13 cellular contexts compared by ENCODE assay signal in the genomic region with DNA sequence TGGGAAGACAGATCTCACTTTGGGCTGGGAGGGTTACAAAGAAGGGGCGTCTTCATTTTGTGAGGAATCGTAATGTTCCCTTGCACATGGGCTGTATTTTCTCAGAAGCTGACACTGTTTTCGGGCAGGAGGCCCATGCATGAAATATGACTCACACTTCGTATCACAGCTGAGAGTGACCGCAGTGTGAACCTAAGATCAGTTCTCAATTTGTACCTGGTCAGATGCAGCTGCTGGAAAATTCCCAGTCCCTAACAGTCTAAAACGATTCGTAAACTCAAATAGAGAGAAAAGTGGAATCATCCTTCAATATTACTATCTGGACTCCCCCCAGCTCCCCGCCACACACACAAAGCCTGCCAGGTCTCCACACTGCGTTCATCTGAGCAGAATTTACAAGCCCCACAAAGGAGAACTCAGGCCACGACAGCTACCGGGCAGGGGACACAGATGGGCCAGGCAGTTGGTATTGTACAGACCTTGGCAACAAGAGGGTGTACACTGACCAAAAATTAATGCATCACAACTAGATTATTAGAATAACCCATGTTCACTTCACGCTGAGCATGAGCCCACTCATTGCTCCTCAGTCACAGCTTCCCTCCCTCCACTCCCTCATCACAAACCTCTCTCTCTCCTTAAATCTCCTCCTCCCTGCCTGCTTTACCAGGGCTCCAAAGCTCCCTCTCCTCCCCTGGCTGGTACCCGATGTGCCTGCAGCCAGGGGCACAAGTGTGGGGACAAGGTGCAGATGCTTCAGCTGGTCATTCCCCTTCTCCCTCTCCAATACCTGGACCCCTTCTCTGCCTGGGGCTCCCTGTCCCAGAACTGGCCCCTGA.
DNase-seq lines count a peak whose midpoint lies in the region; ATAC-seq and TF ChIP-seq lines count a peak whose summit lies in the region.
"Had no signal": no experiment of that assay in that cellular context is flagged by ENCODE, and none has a peak within 500 bp of the region (broad histone marks: within the 10 kb centered on the region; RNA-seq: fewer than 3 reads in every experiment).

No MANE protein-coding gene starts in this region.

- POLR2A ChIA-PET in PC-3 (lab: Charles Lee; ENCODE audit: unreplicated experiment), result interaction anchor here (0.6 kb wide), 1 partner anchor 25 kb away, joined by 3 read pairs; no protein-coding TSS in a partner anchor

- TF ChIP-seq CTCF in PC-3 (conservative IDR thresholded peaks at IDR 0.05; ENCODE audit: low read depth, low read length), result no peak
- TF ChIP-seq CTCF in fibroblast of the aortic adventitia (IDR thresholded peaks at IDR 0.05; ENCODE audit: insufficient read depth, low read length), result no peak
- TF ChIP-seq CTCF in stomach (IDR thresholded peaks at IDR 0.05), result no peak

- no peaks in the 10 kb centered on the region for H3F3A ChIP-seq in PC-3 (ENCODE audit: low read length, unreplicated experiment)

- H3K9me3 ChIP-seq in PC-3 (ENCODE audit: low read length), result no peaks in the 10 kb centered on the region
- H3K9me3 ChIP-seq in stomach, result no peaks in the 10 kb centered on the region

- peak overlapping the region; percentile 73 for H3K4me2 ChIP-seq in PC-3 (ENCODE audit: low read length)

- H3K9ac ChIP-seq in PC-3 (ENCODE audit: low read length), result no peak overlapping the region

- no peaks in the 10 kb centered on the region for H3K36me3 ChIP-seq in PC-3 (ENCODE audit: low read depth, low read length)
- H3K36me3 ChIP-seq in stomach, result no peaks in the 10 kb centered on the region

- DNase-seq in PC-3 (peak; percentile 80), fibroblast of the aortic adventitia (ENCODE audit: low read depth) (peak; percentile 78), stomach (no peak), left lobe of liver (ENCODE audit: low spot score) (no peak), NCI-H2171 (lab: John Stamatoyannopoulos, UW) (no peak)
- DNase-seq in activated CD8-positive, alpha-beta memory T cell treated with anti-CD3 and anti-CD28 coated beads, Interleukin-2, amount 50 U/mL, for 4 hours, result no peak
- DNase-seq: activated naive CD8-positive, alpha-beta T cell treated with anti-CD3 and anti-CD28 coated beads for 36 hours; foreskin melanocyte; NCI-H748 treated with DMSO at 0.1 percent for 48 hours; nephron progenitor cell had no signal

- CTCF ChIA-PET in PC-3 (lab: Charles Lee), result no interaction called here

- H3K9me2 ChIP-seq in PC-3 (replicated peaks; ENCODE audit: low read length), result no peaks in the 10 kb centered on the region

- H3K4me3 ChIP-seq in PC-3 (ENCODE audit: low read length), result no peak overlapping the region; the same call in 1 of the 2 replicates
- H3K4me3 ChIP-seq in fibroblast of the aortic adventitia (ENCODE audit: low read depth, low read length), result peak overlapping the region; percentile 10
- H3K4me3 ChIP-seq in stomach, result no peak overlapping the region

- no peak for TF ChIP-seq EP300 in stomach (IDR thresholded peaks at IDR 0.05)

- no peak for TF ChIP-seq POLR2A in stomach (IDR thresholded peaks at IDR 0.05)

- H3K27me3 ChIP-seq in PC-3 (ENCODE audit: low read length), result peaks cover 19% of the 10 kb centered on the region
- peaks cover 0 to 18% (median 0%) of the 10 kb centered on the region in 3 donors for H3K27me3 ChIP-seq in stomach

- intact Hi-C loops in PC-3 (cut with micrococcal nuclease) (no loop called here), stomach (cut with DNase I; ENCODE audit: low total_unique reads) (no loop called here)

- H3K4me1 ChIP-seq in PC-3 (ENCODE audit: insufficient read depth, low read length), result peaks cover 12% of the 10 kb centered on the region
- peaks cover 0 to 15% (median 8%) of the 10 kb centered on the region in 4 donors for H3K4me1 ChIP-seq in stomach

- ATAC-seq in GM18520 (IDR thresholded peaks at IDR 0.05; ENCODE audit: unreplicated experiment), result peak; percentile 55
- peak; percentile 91 for ATAC-seq in PC-3
- ATAC-seq in left lobe of liver, result no peak
- no peak for ATAC-seq in GM21515 (IDR thresholded peaks at IDR 0.05; ENCODE audit: unreplicated experiment)
- ATAC-seq: WTC11 had no signal

- no peaks in the 10 kb centered on the region for H4K20me1 ChIP-seq in PC-3 (ENCODE audit: low read length)

- BruUV-seq in PC-3 (replicated peaks; lab: Mats Ljungman, UMichigan), result no TSS peak

- peak overlapping the region; percentile 46; the same call in 1 of the 2 replicates for H2AFZ ChIP-seq in PC-3 (ENCODE audit: low read length)

- no peaks in the 10 kb centered on the region for H3K79me2 ChIP-seq in PC-3 (ENCODE audit: low read length)

- WGBS in stomach, 5 donors, result 41 to 50% (median 46%) methylated on average over 13 of the region's 13 CpGs

- no peak overlapping the region for H3K27ac ChIP-seq in PC-3 (ENCODE audit: low read length)
- peak overlapping the region in 3 of 5 donors; percentile 25 to 68 (median 54) for H3K27ac ChIP-seq in stomach

Comparison
In these comparisons a context has a peak if more than half of its experiments do, and no peak if none do; other contexts are left out.
1. ATAC-seq: peak in GM18520 (single experiment) and PC-3 (single experiment); none in left lobe of liver (single experiment) and GM21515 (single experiment).
2. DNase-seq: peak in PC-3 (single experiment) and fibroblast of the aortic adventitia (single experiment); none in stomach (single experiment), left lobe of liver (single experiment), activated CD8-positive, alpha-beta memory T cell treated with anti-CD3 and anti-CD28 coated beads, Interleukin-2, amount 50 U/mL, for 4 hours (single experiment) and NCI-H2171 (single experiment).